Comparison of ENCODE assay signal across 21 cellular contexts in genomic region chr10:66822801-66823200, GRCh38.
DNase-seq lines count a peak whose midpoint lies in the region; ATAC-seq, FAIRE-seq and TF ChIP-seq lines count a peak whose summit lies in the region.
"Had no signal": no experiment of that assay in that cellular context is flagged by ENCODE, and none has a peak within 500 bp of the region (broad histone marks: within the 10 kb centered on the region; RNA-seq: fewer than 3 reads in every experiment).

No MANE protein-coding gene starts in this region.

- H3K36me3 Mint-ChIP-seq in CD8-positive, alpha-beta T cell = no peaks in the 10 kb centered on the region

- no peak for TF ChIP-seq CTCF in GM12878 (IDR thresholded peaks at IDR 0.05 in 2 of 3, conservative IDR thresholded peaks at IDR 0.05 in 1 of 3; ENCODE audit: control insufficient read depth in 2 of 3, extremely low read depth in 1 of 3, insufficient read depth in 1 of 3, low read depth in 3 of 3, low read length in 3 of 3)
- TF ChIP-seq CTCF in transverse colon (IDR thresholded peaks at IDR 0.05) = no peak
- no peak for TF ChIP-seq CTCF in CD8-positive, alpha-beta T cell (IDR thresholded peaks at IDR 0.05)

- H3K27me3 ChIP-seq in GM12878 (replicated peaks in 1 of 2; ENCODE audit: control insufficient read depth in 2 of 2, insufficient read depth in 2 of 2, low read length in 1 of 2) (no peaks in the 10 kb centered on the region), transverse colon (no peaks in the 10 kb centered on the region)
- no peaks in the 10 kb centered on the region for H3K27me3 ChIP-seq in CD8-positive, alpha-beta T cell (ENCODE audit: insufficient read depth, low read length)
- H3K27me3 ChIP-seq: BLaER1, heart right ventricle, spleen had no signal

- H3K4me3 Mint-ChIP-seq in CD8-positive, alpha-beta T cell = no peak overlapping the region

- H3K4me1 ChIP-seq in GM12878 (ENCODE audit: control insufficient read depth, insufficient read depth, low read length) (no peaks in the 10 kb centered on the region), transverse colon (peaks cover 0 to 9% (median 0%) of the 10 kb centered on the region in 4 donors)
- H3K4me1 ChIP-seq in CD8-positive, alpha-beta T cell (ENCODE audit: insufficient read depth, low read length) = no peaks in the 10 kb centered on the region
- H3K4me1 ChIP-seq: A549, BLaER1, spleen had no signal

- peaks cover 4% of the 10 kb centered on the region for H3K9me3 Mint-ChIP-seq in CD8-positive, alpha-beta T cell

- H3K27ac Mint-ChIP-seq in CD8-positive, alpha-beta T cell = no peak overlapping the region

- H3K36me3 ChIP-seq in GM12878 (ENCODE audit: control insufficient read depth in 2 of 2, insufficient read depth in 2 of 2, low read length in 1 of 2) (no peaks in the 10 kb centered on the region), transverse colon (no peaks in the 10 kb centered on the region)
- no peaks in the 10 kb centered on the region for H3K36me3 ChIP-seq in CD8-positive, alpha-beta T cell (ENCODE audit: insufficient read depth, low read length)
- H3K36me3 ChIP-seq: BLaER1, heart right ventricle, spleen had no signal

- TF ChIP-seq RAD21 in GM12878 (IDR thresholded peaks at IDR 0.05; ENCODE audit: insufficient read depth, low read depth, low read length) = no peak

- intact Hi-C loops in left ventricle myocardium superior (cut with micrococcal nuclease) (no loop called here), Right ventricle myocardium inferior (cut with DNase I) (no loop called here), GM12878 (cut with micrococcal nuclease; ENCODE audit: unreplicated experiment) (no loop called here), transverse colon (cut with DNase I; ENCODE audit: low total_unique reads) (no loop called here)
- intact Hi-C loops in CD8-positive, alpha-beta T cell (cut with DNase I, micrococcal nuclease) = no loop called here

- RAD21 ChIA-PET in GM12878 (lab: Charles Lee; ENCODE audit: unreplicated experiment) = interaction anchor here (0.6 to 1.2 kb wide), 3 partner anchors 9 to 666 kb away, joined by 4 read pairs; no protein-coding TSS in a partner anchor

- in situ Hi-C loops in GM12878 (cut with MboI) (no loop called here), transverse colon (cut with MboI; ENCODE audit: low pct_ligation_motif_present in 1 of 4, low pct_unique_long_range_greater_than_20kb in 1 of 4, low sequenced_read_pairs in 3 of 4) (no loop called here)

- no peaks in the 10 kb centered on the region for H3K27me3 Mint-ChIP-seq in CD8-positive, alpha-beta T cell (ENCODE audit: low read depth)

- ATAC-seq in left ventricle myocardium superior (peak; percentile 25), Right ventricle myocardium inferior (no peak), GM12878 (peak; percentile 30; the same call in 2 of the 3 replicates), HG03520 (IDR thresholded peaks at IDR 0.05; ENCODE audit: unreplicated experiment) (no peak)
- ATAC-seq in CD8-positive, alpha-beta T cell = no peak
- ATAC-seq: A549 had no signal

- H3K4me3 ChIP-seq in GM12878 = no peak overlapping the region
- no peak overlapping the region for H3K4me3 ChIP-seq in transverse colon
- no peak overlapping the region for H3K4me3 ChIP-seq in CD8-positive, alpha-beta T cell (ENCODE audit: low read depth, low read length)
- H3K4me3 ChIP-seq: A549, BLaER1, heart right ventricle, spleen had no signal

- TF ChIP-seq EP300 in GM12878 (IDR thresholded peaks at IDR 0.05; ENCODE audit: borderline replicate concordance in 1 of 2, control insufficient read depth in 1 of 2, low read depth in 2 of 2, low read length in 2 of 2) = no peak
- no peak for TF ChIP-seq EP300 in transverse colon (IDR thresholded peaks at IDR 0.05; ENCODE audit: low read depth)

- H3K9me3 ChIP-seq in GM12878 (replicated peaks; ENCODE audit: control insufficient read depth, insufficient read depth, low read length) = no peaks in the 10 kb centered on the region
- H3K9me3 ChIP-seq in transverse colon = no peaks in the 10 kb centered on the region
- no peaks in the 10 kb centered on the region for H3K9me3 ChIP-seq in CD8-positive, alpha-beta T cell (ENCODE audit: low read length)
- H3K9me3 ChIP-seq: A549, BLaER1, heart right ventricle, spleen had no signal

- 25% methylated on average over 1 of the region's 1 CpG for WGBS in GM12878 (ENCODE audit: insufficient coverage, insufficient replicate concordance, low lambda C conversion rate, missing lambda C conversion rate)
- 10 to 40% methylated on average over 1 of the region's 1 CpG for WGBS in transverse colon (ENCODE audit: low coverage in 1 of 2), 2 donors

- H3K27ac ChIP-seq in GM12878 (ENCODE audit: control insufficient read depth, insufficient read depth) = no peak overlapping the region
- peak overlapping the region in 2 of 4 donors; percentile 14 to 29 for H3K27ac ChIP-seq in transverse colon
- H3K27ac ChIP-seq in CD8-positive, alpha-beta T cell (ENCODE audit: low read depth, low read length) = no peak overlapping the region
- H3K27ac ChIP-seq: A549, BLaER1, heart right ventricle, spleen had no signal

- TF ChIP-seq POLR2A in GM12878 (IDR thresholded peaks at IDR 0.05; ENCODE audit: low read depth, low read length) = no peak
- TF ChIP-seq POLR2A in transverse colon (IDR thresholded peaks at IDR 0.05) = no peak

- no peaks in the 10 kb centered on the region for H4K20me1 ChIP-seq in GM12878 (ENCODE audit: control insufficient read depth, insufficient read depth)
- H4K20me1 ChIP-seq: BLaER1 had no signal

- no peaks in the 10 kb centered on the region for H3K79me2 ChIP-seq in GM12878 (ENCODE audit: control insufficient read depth, insufficient read depth, low read length)

- CTCF ChIA-PET in GM12878 (lab: Yijun Ruan, JAX) = interaction anchor here (1.2 kb wide), 1 partner anchor 15 kb away, joined by 3 read pairs; no protein-coding TSS in a partner anchor
- CTCF ChIA-PET in CD8-positive, alpha-beta T cell (lab: Charles Lee) = no interaction called here

- POLR2A ChIA-PET in GM12878 (lab: Charles Lee) = interaction anchor here (0.5 to 1.0 kb wide), 3 partner anchors 8 to 27 kb away, joined by 3 to 6 read pairs (median 3); no protein-coding TSS in a partner anchor
- POLR2A ChIA-PET in CD8-positive, alpha-beta T cell (lab: Charles Lee) = no interaction called here

- SMC1A ChIA-PET in GM12878 (lab: Charles Lee; ENCODE audit: uncharacterized antibody, unreplicated experiment) = interaction anchor here (0.7 to 2.1 kb wide), 5 partner anchors 9 to 18 kb away, joined by 3 to 6 read pairs (median 3); no protein-coding TSS in a partner anchor

- no peaks in the 10 kb centered on the region for H3K4me1 Mint-ChIP-seq in CD8-positive, alpha-beta T cell (ENCODE audit: low read depth)

- H3K4me2 ChIP-seq in GM12878 (ENCODE audit: control insufficient read depth, insufficient read depth) = no peak overlapping the region
- H3K4me2 ChIP-seq: A549, BLaER1 had no signal

- FAIRE-seq in GM12878 (lab: Jason Lieb, UNC) = no peak
- FAIRE-seq: A549, endothelial cell of umbilical vein, islet of Langerhans had no signal

- H2AFZ ChIP-seq in GM12878 (ENCODE audit: control insufficient read depth, low read depth, low read length) = no peak overlapping the region

- H3K9ac ChIP-seq in GM12878 (ENCODE audit: control insufficient read depth, insufficient read depth, low read length) = no peak overlapping the region
- H3K9ac ChIP-seq: BLaER1 had no signal

- peak; percentile 27 for DNase-seq in left ventricle myocardium superior
- DNase-seq in Right ventricle myocardium inferior (ENCODE audit: missing footprints) = no peak
- no peak for DNase-seq in GM12878 (ENCODE audit: low read depth, low spot score)
- peak; percentile 70 for DNase-seq in medulla oblongata (ENCODE audit: extremely low spot score)
- peak; percentile 15 for DNase-seq in transverse colon
- DNase-seq in activated CD4-positive, alpha-beta T cell treated with anti-CD3 and anti-CD28 coated beads for 4 hours = no peak
- no peak for DNase-seq in CD8-positive, alpha-beta T cell
- DNase-seq: activated CD4-positive, alpha-beta T cell treated with anti-CD3 and anti-CD28 coated beads, Interleukin-2, amount 50 U/mL, for 1 hour; activated CD8-positive, alpha-beta memory T cell treated with anti-CD3 and anti-CD28 coated beads, Interleukin-2, amount 50 U/mL, for 48 hours; heart right ventricle; NCI-H1436; NCI-H2171; NCI-H526 treated with DMSO at 0.1 percent for 48 hours; SIG-M5; spleen; stimulated activated CD4-positive, alpha-beta T cell treated with anti-CD3 and anti-CD28 coated beads, Interleukin-4, amount 100 ng/mL, for 4 hours had no signal

- BruUV-seq in GM12878 (replicated peaks; lab: Mats Ljungman, UMichigan) = no TSS peak

TF ChIP-seq in GM12878, 131 proteins besides CTCF, POLR2A, EP300 and RAD21 (continues in another document):
- TF ChIP-seq MXI1 (IDR thresholded peaks at IDR 0.05; ENCODE audit: low read depth, low read length) (no peak), SIX5 (IDR thresholded peaks at IDR 0.05; ENCODE audit: low read depth, low read length, severe bottlenecking) (no peak), ATF3 (IDR thresholded peaks at IDR 0.05; ENCODE audit: borderline replicate concordance, extremely low read depth, low read depth, low read length) (no peak), HSF1 (IDR thresholded peaks at IDR 0.05; ENCODE audit: low read depth, low read length) (no peak), RB1 (IDR thresholded peaks at IDR 0.05; ENCODE audit: borderline replicate concordance) (no peak), IRF3 (IDR thresholded peaks at IDR 0.05) (no peak)

Comparison
In these comparisons a context has a peak if more than half of its experiments do, and no peak if none do; other contexts are left out.
1. ATAC-seq: peak in left ventricle myocardium superior (single experiment) and GM12878 (single experiment); none in Right ventricle myocardium inferior (single experiment), HG03520 (single experiment) and CD8-positive, alpha-beta T cell (single experiment).
2. DNase-seq: peak in left ventricle myocardium superior (single experiment), medulla oblongata (single experiment) and transverse colon (single experiment); none in Right ventricle myocardium inferior (single experiment), GM12878 (single experiment), activated CD4-positive, alpha-beta T cell treated with anti-CD3 and anti-CD28 coated beads for 4 hours (0 of 2) and CD8-positive, alpha-beta T cell (0 of 7).